In genomic region chr3:150183619-150184425, GRCh38 we compare ENCODE assay signal across 8 cellular contexts.
DNase-seq lines count a peak whose midpoint lies in the region; ATAC-seq and TF ChIP-seq lines count a peak whose summit lies in the region.

No MANE protein-coding gene starts in this region.

- H3K27ac ChIP-seq in IMR-90 (ENCODE audit: insufficient read depth, low read length) (peak overlapping the region; percentile 36; the same call in 1 of the 2 replicates), OCI-LY3 (ENCODE audit: low read length) (no peak overlapping the region), foreskin keratinocyte (no peak overlapping the region), substantia nigra (ENCODE audit: low read depth, low read length, poor library complexity, severe bottlenecking) (peak overlapping the region; percentile 29)

- peak overlapping the region; percentile 96 for H2AFZ ChIP-seq in IMR-90 (replicated peaks; ENCODE audit: low read length, poor library complexity)
- peak overlapping the region; percentile 92 for H2AFZ ChIP-seq in OCI-LY3 (ENCODE audit: low read depth, low read length)

- intact Hi-C loops in IMR-90 (cut with micrococcal nuclease): loop anchor here (1.0 to 5.0 kb wide), 4 partner anchors 37 to 248 kb away; no protein-coding TSS in a partner anchor
- intact Hi-C loops in activated T-helper 2 cell treated with anti-CD3 and anti-CD28 coated beads, Interferon-gamma antibody, Interleukin-2, Interleukin-4, amounts not matched to agents 10 μg/mL and 5 μg/mL and 100 μg/mL, durations not matched to agents 14 hours and 24 hours and 36 hours (cut with micrococcal nuclease): loop anchor here (1.0 kb wide), 2 partner anchors 217 to 248 kb away; no protein-coding TSS in a partner anchor

- peak; percentile 91 for TF ChIP-seq RAD21 in IMR-90 (IDR thresholded peaks at IDR 0.05; ENCODE audit: low read length)

- H3K79me1 ChIP-seq in IMR-90 (ENCODE audit: low read depth in 1 of 2, low read length in 2 of 2): peaks cover 0 to 5% of the 10 kb centered on the region in 2 experiments; a peak in 1 of 4 replicates

- DNase-seq in D341Med (ENCODE audit: low spot score) (peak; percentile 89), IMR-90 (peak; percentile 83), foreskin keratinocyte (peak; percentile 32 to 68), substantia nigra (lab: John Stamatoyannopoulos, UW) (peak in 48 of 49 donors; percentile 6 to 80 (median 58))
- peak; percentile 16 for DNase-seq in activated T-helper 2 cell treated with anti-CD3 and anti-CD28 coated beads, Interferon-gamma antibody, Interleukin-2, Interleukin-4, amounts not matched to agents 10 μg/mL and 5 μg/mL and 100 μg/mL, durations not matched to agents 14 hours and 24 hours and 36 hours (ENCODE audit: low spot score)
- DNase-seq in natural killer cell treated with Interleukin-12 subunit alpha and Interleukin-12 subunit beta and Interleukin-15 and Interleukin-18, amount 100 ng/mL, for 72 hours (ENCODE audit: low spot score): peak; percentile 63

- CTCF ChIA-PET in IMR-90 (lab: Yijun Ruan, JAX): interaction anchor here (0.5 to 2.0 kb wide), 17 partner anchors 10 to 304 kb away, joined by 3 to 16 read pairs (median 4); no protein-coding TSS in a partner anchor

- H4K91ac ChIP-seq in IMR-90 (ENCODE audit: insufficient read depth, low read depth, low read length): peak overlapping the region; percentile 83

- POLR2A ChIA-PET in IMR-90 (lab: Charles Lee; ENCODE audit: unreplicated experiment): interaction anchor here (0.6 to 1.0 kb wide), 5 partner anchors 39 to 1883 kb away, joined by 3 to 17 read pairs (median 4); partner anchors contain the start of gene PFN2

- TF ChIP-seq POLR2A in IMR-90 (IDR thresholded peaks at IDR 0.05; ENCODE audit: low read depth, low read length): no peak

- TF ChIP-seq CTCF in IMR-90 (conservative IDR thresholded peaks at IDR 0.05; ENCODE audit: low read depth, low read length) (peak; percentile 80), OCI-LY3 (IDR thresholded peaks at IDR 0.05; ENCODE audit: low read depth, low read length) (peak; percentile 84), foreskin keratinocyte (conservative IDR thresholded peaks at IDR 0.05) (peak; percentile 87)

- peak overlapping the region; percentile 32 for H3K4me3 ChIP-seq in IMR-90 (ENCODE audit: insufficient read depth, low read depth, low read length)
- H3K4me3 ChIP-seq in OCI-LY3 (ENCODE audit: low read length): peak overlapping the region; percentile 76

- no peak overlapping the region for H3K27ac Mint-ChIP-seq in activated T-helper 2 cell treated with anti-CD3 and anti-CD28 coated beads, Interferon-gamma antibody, Interleukin-2, Interleukin-4, amounts not matched to agents 10 μg/mL and 5 μg/mL and 100 μg/mL, durations not matched to agents 14 hours and 24 hours and 36 hours
- no peak overlapping the region for H3K27ac Mint-ChIP-seq in natural killer cell treated with Interleukin-12 subunit alpha and Interleukin-12 subunit beta and Interleukin-15 and Interleukin-18, amount 100 ng/mL, for 72 hours

- H3K27me3 ChIP-seq in IMR-90 (ENCODE audit: control insufficient read depth, insufficient read depth, low read length) (no peaks in the 10 kb centered on the region), OCI-LY3 (ENCODE audit: low read depth, low read length) (0 out of 2 replicates have a peak, but pooled peaks cover 4% of the 10 kb centered on the region), foreskin keratinocyte (no peaks in the 10 kb centered on the region)

- H4K5ac ChIP-seq in IMR-90 (ENCODE audit: low read depth, low read length): no peak overlapping the region

- H3K4me1 ChIP-seq in IMR-90 (ENCODE audit: control insufficient read depth, insufficient read depth, low read length) (peaks cover 2% of the 10 kb centered on the region; the same call in 1 of the 2 replicates), OCI-LY3 (ENCODE audit: low read length) (peaks cover 6% of the 10 kb centered on the region; the same call in 1 of the 2 replicates), foreskin keratinocyte (no peaks in the 10 kb centered on the region)

- H3K36me3 Mint-ChIP-seq in activated T-helper 2 cell treated with anti-CD3 and anti-CD28 coated beads, Interferon-gamma antibody, Interleukin-2, Interleukin-4, amounts not matched to agents 10 μg/mL and 5 μg/mL and 100 μg/mL, durations not matched to agents 14 hours and 24 hours and 36 hours (ENCODE audit: low read depth): no peaks in the 10 kb centered on the region
- no peaks in the 10 kb centered on the region for H3K36me3 Mint-ChIP-seq in natural killer cell treated with Interleukin-12 subunit alpha and Interleukin-12 subunit beta and Interleukin-15 and Interleukin-18, amount 100 ng/mL, for 72 hours

- peak overlapping the region; percentile 4 for H2BK5ac ChIP-seq in IMR-90 (ENCODE audit: low read depth, low read length, poor library complexity, severe bottlenecking)

- H4K20me1 ChIP-seq in IMR-90 (ENCODE audit: insufficient read depth, low read length) (no peaks in the 10 kb centered on the region), OCI-LY3 (ENCODE audit: insufficient read depth, low read length) (no peaks in the 10 kb centered on the region)

- H2AK9ac ChIP-seq in IMR-90 (replicated peaks; ENCODE audit: low read depth, low read length, poor library complexity): peak overlapping the region; percentile 71

- H2BK15ac ChIP-seq in IMR-90 (ENCODE audit: low read depth, low read length): peak overlapping the region; percentile 88; the same call in 2 of the 3 replicates

- no peaks in the 10 kb centered on the region for H3K4me1 Mint-ChIP-seq in activated T-helper 2 cell treated with anti-CD3 and anti-CD28 coated beads, Interferon-gamma antibody, Interleukin-2, Interleukin-4, amounts not matched to agents 10 μg/mL and 5 μg/mL and 100 μg/mL, durations not matched to agents 14 hours and 24 hours and 36 hours (ENCODE audit: low read depth)
- H3K4me1 Mint-ChIP-seq in natural killer cell treated with Interleukin-12 subunit alpha and Interleukin-12 subunit beta and Interleukin-15 and Interleukin-18, amount 100 ng/mL, for 72 hours (ENCODE audit: low read depth in 2 of 2): no peaks in the 10 kb centered on the region

- H3K9me3 ChIP-seq in IMR-90 (ENCODE audit: control insufficient read depth, insufficient read depth, low read length): no peaks in the 10 kb centered on the region
- H3K9me3 ChIP-seq in OCI-LY3 (ENCODE audit: insufficient read depth, low read length): no peaks in the 10 kb centered on the region

- WGBS in IMR-90 (ENCODE audit: extremely low coverage in 2 of 2, insufficient read length in 1 of 2), 2 experiments: 10% methylated on average over 9 of the region's 22 CpGs; no CpG with 5 or more reads in 1 of the 2 experiments

- H2BK20ac ChIP-seq in IMR-90 (ENCODE audit: low read depth, low read length): peak overlapping the region; percentile 88

- no peak overlapping the region for H3K4me3 Mint-ChIP-seq in activated T-helper 2 cell treated with anti-CD3 and anti-CD28 coated beads, Interferon-gamma antibody, Interleukin-2, Interleukin-4, amounts not matched to agents 10 μg/mL and 5 μg/mL and 100 μg/mL, durations not matched to agents 14 hours and 24 hours and 36 hours (ENCODE audit: low read depth)
- H3K4me3 Mint-ChIP-seq in natural killer cell treated with Interleukin-12 subunit alpha and Interleukin-12 subunit beta and Interleukin-15 and Interleukin-18, amount 100 ng/mL, for 72 hours: no peak overlapping the region

- peak overlapping the region; percentile 90 for H3K14ac ChIP-seq in IMR-90 (replicated peaks; ENCODE audit: low read depth, low read length)

- H3K56ac ChIP-seq in IMR-90 (ENCODE audit: extremely low read depth, insufficient read depth, low read length): peak overlapping the region; percentile 91

- H3K9ac ChIP-seq in IMR-90 (ENCODE audit: low read depth, low read length): peak overlapping the region; percentile 35
- peak overlapping the region; percentile 28; the same call in 1 of the 2 replicates for H3K9ac ChIP-seq in OCI-LY3 (ENCODE audit: low read length)

- ATAC-seq in GM21423 (IDR thresholded peaks at IDR 0.05; ENCODE audit: unreplicated experiment): peak; percentile 91
- ATAC-seq in IMR-90 (ENCODE audit: low read depth): peak; percentile 97
- peak; percentile 93 for ATAC-seq in foreskin keratinocyte
- peak; percentile 70 to 81 for ATAC-seq in natural killer cell treated with Interleukin-12 subunit alpha and Interleukin-12 subunit beta and Interleukin-15 and Interleukin-18, amount 100 ng/mL, for 72 hours

- no TSS peak for BruUV-seq in IMR-90 (replicated peaks; lab: Mats Ljungman, UMichigan)

- H3K18ac ChIP-seq in IMR-90 (ENCODE audit: low read depth, low read length): peak overlapping the region; percentile 7; the same call in 1 of the 2 replicates

- peak overlapping the region; percentile 80 for H3K4ac ChIP-seq in IMR-90 (ENCODE audit: low read depth, low read length)

- H3K27me3 Mint-ChIP-seq in activated T-helper 2 cell treated with anti-CD3 and anti-CD28 coated beads, Interferon-gamma antibody, Interleukin-2, Interleukin-4, amounts not matched to agents 10 μg/mL and 5 μg/mL and 100 μg/mL, durations not matched to agents 14 hours and 24 hours and 36 hours (ENCODE audit: low read depth): peaks cover 12% of the 10 kb centered on the region
- H3K27me3 Mint-ChIP-seq in natural killer cell treated with Interleukin-12 subunit alpha and Interleukin-12 subunit beta and Interleukin-15 and Interleukin-18, amount 100 ng/mL, for 72 hours: peaks cover 30 to 35% of the 10 kb centered on the region in 2 donors

- peak overlapping the region; percentile 80 for H3K4me2 ChIP-seq in IMR-90 (ENCODE audit: low read depth, low read length)
- H3K4me2 ChIP-seq in OCI-LY3 (ENCODE audit: low read length): peak overlapping the region; percentile 87

- H4K8ac ChIP-seq in IMR-90 (ENCODE audit: low read depth in 2 of 2, low read length in 2 of 2): peak overlapping the region in 1 of 2 experiments; percentile 76; a peak in 2 of 4 replicates

- dilution Hi-C loops in IMR-90 (cut with HindIII; ENCODE audit: low sequenced_read_pairs, unreplicated experiment): no loop called here

- H3K79me2 ChIP-seq in OCI-LY3 (ENCODE audit: low read length): no peaks in the 10 kb centered on the region

- in situ Hi-C loops in IMR-90 (cut with MboI; ENCODE audit: low sequenced_read_pairs): loop anchor here (5.0 kb wide), 1 partner anchor 217 kb away; no protein-coding TSS in a partner anchor

- H3K23ac ChIP-seq in IMR-90 (ENCODE audit: low read depth, low read length): peak overlapping the region; percentile 93

- H2AK5ac ChIP-seq in IMR-90 (ENCODE audit: low read depth, low read length): peak overlapping the region; percentile 62

- H2BK120ac ChIP-seq in IMR-90 (ENCODE audit: low read depth, low read length): peak overlapping the region; percentile 95

- H3K9me1 ChIP-seq in IMR-90 (ENCODE audit: insufficient read depth, low read length): no peaks in the 10 kb centered on the region

- H3K9me3 Mint-ChIP-seq in activated T-helper 2 cell treated with anti-CD3 and anti-CD28 coated beads, Interferon-gamma antibody, Interleukin-2, Interleukin-4, amounts not matched to agents 10 μg/mL and 5 μg/mL and 100 μg/mL, durations not matched to agents 14 hours and 24 hours and 36 hours: no peaks in the 10 kb centered on the region
- no peaks in the 10 kb centered on the region for H3K9me3 Mint-ChIP-seq in natural killer cell treated with Interleukin-12 subunit alpha and Interleukin-12 subunit beta and Interleukin-15 and Interleukin-18, amount 100 ng/mL, for 72 hours

- H3K36me3 ChIP-seq in IMR-90 (ENCODE audit: control insufficient read depth, insufficient read depth, low read length): no peaks in the 10 kb centered on the region
- no peaks in the 10 kb centered on the region for H3K36me3 ChIP-seq in OCI-LY3 (replicated peaks; ENCODE audit: low read depth, low read length)

Comparison
In these comparisons a context has a peak if more than half of its experiments do, and no peak if none do; other contexts are left out.
1. DNase-seq: peak in every context shown above with its lines; median percentile 89 in D341Med; 83 in IMR-90; 63 in natural killer cell treated with Interleukin-12 subunit alpha and Interleukin-12 subunit beta and Interleukin-15 and Interleukin-18, amount 100 ng/mL, for 72 hours; 58 in substantia nigra; 50 in foreskin keratinocyte; 16 in activated T-helper 2 cell treated with anti-CD3 and anti-CD28 coated beads, Interferon-gamma antibody, Interleukin-2, Interleukin-4, amounts not matched to agents 10 μg/mL and 5 μg/mL and 100 μg/mL, durations not matched to agents 14 hours and 24 hours and 36 hours.
2. H3K27ac ChIP-seq: peak in IMR-90 (single experiment) and substantia nigra (single experiment); none in OCI-LY3 (single experiment) and foreskin keratinocyte (single experiment).
3. Peak in every context shown above with its lines, with median percentiles within 50 percentile points of each other: ATAC-seq and CTCF ChIP-seq.